Comparison of ENCODE assay signal across 16 cellular contexts in genomic region chr19:31586282-31586681, GRCh38.
"Had no signal": no experiment of that assay in that cellular context is flagged by ENCODE, and none has a peak within 500 bp of the region (broad histone marks: within the 10 kb centered on the region; RNA-seq: fewer than 3 reads in every experiment).

No MANE protein-coding gene starts in this region.

- H3K4me3 ChIP-seq: heart left ventricle, ovary, thoracic aorta had no signal

- ATAC-seq: activated T-helper 17 cell treated with anti-CD3 and anti-CD28 coated beads, Interleukin-2, amount 50 U/mL, for 72 hours; esophagus mucosa; foreskin keratinocyte; heart left ventricle; stimulated activated naive CD8-positive, alpha-beta T cell treated with anti-CD3 and anti-CD28 coated beads, Interleukin-15, amount 100 ng/mL, for 72 hours had no signal

- H3K27ac ChIP-seq: foreskin keratinocyte, heart left ventricle, ovary, thoracic aorta had no signal

- H3K4me1 ChIP-seq: foreskin keratinocyte had no signal

- FAIRE-seq: islet of Langerhans, TTC549 had no signal

- H3K36me3 ChIP-seq: heart left ventricle, ovary, thoracic aorta had no signal

- H3K9me3 ChIP-seq: heart left ventricle, ovary, thoracic aorta had no signal

- DNase-seq: activated CD4-positive, alpha-beta T cell treated with anti-CD3 and anti-CD28 coated beads, Interleukin-2, amount 10 ng/mL, durations not matched to agents 7 days and 5 days; activated CD4-positive, CD25-positive, alpha-beta regulatory T cell; activated CD8-positive, alpha-beta memory T cell treated with anti-CD3 and anti-CD28 coated beads for 24 hours; amniotic stem cell; endodermal cell; foreskin keratinocyte; heart left ventricle; ovary; stimulated activated CD4-positive, alpha-beta T cell treated with anti-CD3 and anti-CD28 coated beads, Interleukin-4, amount 100 ng/mL, for 4 hours; stimulated activated naive CD8-positive, alpha-beta T cell treated with anti-CD3 and anti-CD28 coated beads, Interleukin-15, amount 100 ng/mL, for 72 hours; T-helper 2 cell had no signal

- H3K27me3 ChIP-seq: foreskin keratinocyte, ovary had no signal
